In genomic region chr11:124800226-124800929, GRCh38 we compare ENCODE assay signal across 8 cellular contexts. TPM values are rescaled to one million over a fixed set of nuclear protein-coding genes. Genes with fewer than 3 reads are reported as not detected.
A peak's percentile ranks its signal among the peaks of the same experiment; 100 is the strongest.
DNase-seq lines count a peak whose midpoint lies in the region; ATAC-seq and TF ChIP-seq lines count a peak whose summit lies in the region.

Gene MSANTD2, minus strand, starts transcription at chr11:124800406. Its CDS starts 26 bp downstream, at chr11:124800380.

- no peak for TF ChIP-seq CTCF in colonic mucosa (IDR thresholded peaks at IDR 0.05)

- peaks cover 10% of the 10 kb centered on the region for H3K4me1 ChIP-seq in colonic mucosa

- peak within 1 kb of the TSS; percentile 82 to 87 for H3K9ac ChIP-seq in colonic mucosa (ENCODE audit: low read depth in 2 of 2, low read length in 2 of 2)

- H3K27me3 ChIP-seq in colonic mucosa, result no peaks in the 10 kb centered on the region

- no peaks in the 10 kb centered on the region for H3K36me3 ChIP-seq in colonic mucosa

- peak within 1 kb of the TSS; percentile 89 for H3K4me3 ChIP-seq in colonic mucosa

- H3K9me3 ChIP-seq in colonic mucosa, result no peaks in the 10 kb centered on the region

- intact Hi-C loops in colonic mucosa (cut with DNase I), result loop anchor here (5.0 kb wide), 1 partner anchor 37 kb away; no protein-coding TSS in a partner anchor

- H3K27ac ChIP-seq in colonic mucosa, result peak within 1 kb of the TSS; percentile 93

- ATAC-seq in GM18870 (IDR thresholded peaks at IDR 0.05; ENCODE audit: unreplicated experiment), result peak; percentile 58
- peak; percentile 79 for ATAC-seq in HG03103 (IDR thresholded peaks at IDR 0.05; ENCODE audit: low read depth, unreplicated experiment)

- DNase-seq in AG08396 (ENCODE audit: low spot score) (peak; percentile 89), NCI-H446 treated with DMSO at 0.1 percent for 48 hours (lab: John Stamatoyannopoulos, UW) (peak; percentile 46), colonic mucosa (peak; percentile 81), left kidney (ENCODE audit: low read depth, low spot score) (peak; percentile 98)
- peak; percentile 83 for DNase-seq in activated CD4-positive, alpha-beta T cell treated with anti-CD3 and anti-CD28 coated beads for 48 hours
- DNase-seq in stimulated activated CD4-positive, alpha-beta T cell treated with anti-CD3 and anti-CD28 coated beads, Interleukin-2, amount 100 ng/mL, for 24 hours, result peak; percentile 81 to 86

RNA-seq across cellular contexts. Expression of gene MSANTD2, which starts in this region (rescaled TPM):
- 10 to 100 TPM in 1 of 2 donors, 1 to 10 TPM in 1; 7.0 to 12.7 TPM for total RNA-seq in colonic mucosa

Comparison
In these comparisons a context has a peak if more than half of its experiments do, and no peak if none do; other contexts are left out.
1. Peak in every context shown above with its lines: DNase-seq, ATAC-seq, H3K4me3 ChIP-seq and H3K27ac ChIP-seq.
2. DNase-seq: peak in every context shown above with its lines; median percentile 98 in left kidney; 89 in AG08396; 84 in stimulated activated CD4-positive, alpha-beta T cell treated with anti-CD3 and anti-CD28 coated beads, Interleukin-2, amount 100 ng/mL, for 24 hours; 83 in activated CD4-positive, alpha-beta T cell treated with anti-CD3 and anti-CD28 coated beads for 48 hours; 81 in colonic mucosa; 46 in NCI-H446 treated with DMSO at 0.1 percent for 48 hours.